In the genomic region with DNA sequence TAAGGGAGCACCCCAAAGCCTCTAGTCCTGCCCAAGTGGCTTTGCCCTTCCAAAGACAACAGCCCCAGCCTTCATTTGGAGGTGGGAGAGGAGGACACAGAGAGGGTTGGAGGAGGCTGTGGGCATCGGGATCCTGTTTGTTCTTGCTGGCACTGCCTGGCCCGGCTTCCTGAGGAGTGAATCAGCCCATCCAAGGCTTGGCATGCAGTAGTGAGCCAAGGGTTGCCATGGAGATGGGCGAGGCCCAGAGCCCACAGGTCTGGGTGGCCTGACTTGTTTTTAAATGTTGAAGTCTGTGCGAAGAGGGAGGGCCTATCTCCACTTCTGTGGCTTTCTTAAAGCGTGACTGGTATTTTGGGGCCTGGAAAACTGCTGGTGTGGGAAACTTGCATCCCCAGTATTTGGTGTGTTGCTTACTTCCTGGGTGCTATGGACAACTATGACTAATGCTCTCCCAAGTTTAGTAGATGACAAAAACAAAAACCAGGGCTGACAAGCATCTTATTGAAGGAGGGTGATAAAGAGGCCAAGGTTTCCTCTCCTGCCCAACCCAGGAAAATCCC, we compare ENCODE assay signal across 8 cellular contexts. TPM values are rescaled to one million over a fixed set of nuclear protein-coding genes. Genes with fewer than 3 reads are reported as not detected.
DNase-seq lines count a peak whose midpoint lies in the region; ATAC-seq and TF ChIP-seq lines count a peak whose summit lies in the region.

No MANE protein-coding gene starts in this region.

- ATAC-seq in left colon (peak; percentile 83), GM18868 (IDR thresholded peaks at IDR 0.05; ENCODE audit: unreplicated experiment) (no peak)
- ATAC-seq in activated T-cell treated with anti-CD3 and anti-CD28 coated beads, Interleukin-2, amount 50 U/mL, for 4 hours, result no peak

- TF ChIP-seq CTCF in 22Rv1 (IDR thresholded peaks at IDR 0.05) (no peak), MCF 10A (IDR thresholded peaks at IDR 0.05; ENCODE audit: unreplicated experiment) (no peak)

- H3K27ac ChIP-seq in 22Rv1 (peak overlapping the region; percentile 76), HUES64 (ENCODE audit: low read depth, low read length) (peak overlapping the region; percentile 88), thymus (ENCODE audit: low read depth) (peak overlapping the region; percentile 81)

- H3K27ac Mint-ChIP-seq in MCF 10A (ENCODE audit: low read depth, unreplicated experiment), result peak overlapping the region; percentile 100

- no peaks in the 10 kb centered on the region for H3K9me3 Mint-ChIP-seq in MCF 10A (ENCODE audit: unreplicated experiment)
- no peaks in the 10 kb centered on the region for H3K9me3 Mint-ChIP-seq in activated T-cell treated with anti-CD3 and anti-CD28 coated beads, Interleukin-2, amount 50 U/mL, for 4 hours

- POLR2A ChIA-PET in MCF 10A (lab: Yijun Ruan, JAX), result interaction anchor here (0.6 to 21.3 kb wide), 11 partner anchors 11 to 246 kb away, joined by 3 to 480 read pairs (median 4); partner anchors contain the start of genes CD9 and SCNN1A

- WGBS in HUES64, result 70% methylated on average over 5 of the region's 5 CpGs
- 91% methylated on average over 5 of the region's 5 CpGs for WGBS in thymus

- no TSS peak for BruUV-seq in MCF 10A (replicated peaks; lab: Mats Ljungman, UMichigan)

- H3K4me1 ChIP-seq in HUES64 (ENCODE audit: insufficient read depth, low read length), result peaks cover 61% of the 10 kb centered on the region
- peaks cover 32% of the 10 kb centered on the region for H3K4me1 ChIP-seq in thymus (ENCODE audit: control insufficient read depth, insufficient read depth, low read length)

- H3K4me1 Mint-ChIP-seq in MCF 10A (ENCODE audit: insufficient read depth, unreplicated experiment), result peaks cover 44% of the 10 kb centered on the region
- peaks cover 7% of the 10 kb centered on the region for H3K4me1 Mint-ChIP-seq in activated T-cell treated with anti-CD3 and anti-CD28 coated beads, Interleukin-2, amount 50 U/mL, for 4 hours (ENCODE audit: low read depth)

- H3K9me3 ChIP-seq in HUES64 (ENCODE audit: insufficient read depth, low read depth, low read length) (no peaks in the 10 kb centered on the region), thymus (ENCODE audit: control insufficient read depth) (no peaks in the 10 kb centered on the region)

- DNase-seq in MCF 10A (ENCODE audit: unreplicated experiment), result peak; percentile 99
- DNase-seq in left colon, result peak; percentile 83 to 94
- DNase-seq in UCSD-AML1 (lab: John Stamatoyannopoulos, UW; ENCODE audit: unreplicated experiment), result no peak
- DNase-seq in activated T-cell treated with anti-CD3 and anti-CD28 coated beads, Interleukin-2, amount 50 U/mL, for 4 hours, result no peak

- peak overlapping the region; percentile 56 for H3K9ac ChIP-seq in HUES64 (ENCODE audit: low read depth, low read length)

- no peak overlapping the region for H3K4me3 ChIP-seq in HUES64 (ENCODE audit: low read length)
- no peak overlapping the region for H3K4me3 ChIP-seq in thymus (ENCODE audit: low read length)

- CTCF ChIA-PET in MCF 10A (lab: Yijun Ruan, JAX), result interaction anchor here (0.7 to 20.5 kb wide), 6 partner anchors 12 to 99 kb away, joined by 3 to 290 read pairs (median 51); partner anchors contain the start of gene CD9

- peaks cover 13% of the 10 kb centered on the region for H3K36me3 Mint-ChIP-seq in MCF 10A (ENCODE audit: insufficient read depth, unreplicated experiment)
- H3K36me3 Mint-ChIP-seq in activated T-cell treated with anti-CD3 and anti-CD28 coated beads, Interleukin-2, amount 50 U/mL, for 4 hours (ENCODE audit: insufficient read depth), result no peaks in the 10 kb centered on the region

- H3K36me3 ChIP-seq in HUES64 (ENCODE audit: insufficient read depth, low read length) (peaks cover 7% of the 10 kb centered on the region; the same call in 1 of the 2 replicates), thymus (ENCODE audit: control insufficient read depth, insufficient read depth) (no peaks in the 10 kb centered on the region)

- H3K4me3 Mint-ChIP-seq in MCF 10A (ENCODE audit: unreplicated experiment), result peak overlapping the region; percentile 59
- no peak overlapping the region for H3K4me3 Mint-ChIP-seq in activated T-cell treated with anti-CD3 and anti-CD28 coated beads, Interleukin-2, amount 50 U/mL, for 4 hours

- H3K27me3 ChIP-seq in HUES64 (ENCODE audit: insufficient read depth, low read length) (no peaks in the 10 kb centered on the region), thymus (ENCODE audit: control insufficient read depth, insufficient read depth) (no peaks in the 10 kb centered on the region)

- intact Hi-C loops in MCF 10A (cut with micrococcal nuclease) (loop anchor here (2.0 kb wide), 1 partner anchor 15 kb away; the partner anchor contains the start of gene CD9), left colon (cut with DNase I, micrococcal nuclease) (no loop called here)

- no peaks in the 10 kb centered on the region for H3K27me3 Mint-ChIP-seq in MCF 10A (ENCODE audit: insufficient read depth, unreplicated experiment)
- H3K27me3 Mint-ChIP-seq in activated T-cell treated with anti-CD3 and anti-CD28 coated beads, Interleukin-2, amount 50 U/mL, for 4 hours (ENCODE audit: low read depth), result peaks cover 2% of the 10 kb centered on the region

RNA-seq across cellular contexts. Expression of gene CD9, which starts 15.8 kb away (rescaled TPM):
- 112 TPM for polyA plus RNA-seq in HUES64 (2013, experiment 1 of 2)
- 113 TPM for polyA plus RNA-seq in HUES64 (2013, experiment 2 of 2)
- 31.1 and 40.7 TPM in 2 replicates for total RNA-seq in MCF 10A (2022)
- total RNA-seq in left colon, result 100 to 1,000 TPM; 574 to 766 TPM
- polyA plus RNA-seq in thymus, result 198 TPM
- total RNA-seq in activated T-cell treated with anti-CD3 and anti-CD28 coated beads, Interleukin-2, amount 50 U/mL, for 4 hours, result 1 to 10 TPM; 1.6 to 3.2 (median 3.0) TPM

Comparison
In these comparisons a context has a peak if more than half of its experiments do, and no peak if none do; other contexts are left out.
1. DNase-seq: peak in MCF 10A (single experiment) and left colon (2 of 2); none in UCSD-AML1 (single experiment) and activated T-cell treated with anti-CD3 and anti-CD28 coated beads, Interleukin-2, amount 50 U/mL, for 4 hours (single experiment).
2. RNA of gene CD9, which starts 15.8 kb away (total RNA-seq): 574 to 766 TPM in left colon; 31.1 to 40.7 TPM in MCF 10A and 1.6 to 3.2 TPM in activated T-cell treated with anti-CD3 and anti-CD28 coated beads, Interleukin-2, amount 50 U/mL, for 4 hours; every median in the first group is over 10 times any median in the second.
3. Peak in every context shown above with its lines, with median percentiles within 50 percentile points of each other: H3K27ac ChIP-seq.